9 cellular contexts compared by ENCODE assay signal in the genomic region with DNA sequence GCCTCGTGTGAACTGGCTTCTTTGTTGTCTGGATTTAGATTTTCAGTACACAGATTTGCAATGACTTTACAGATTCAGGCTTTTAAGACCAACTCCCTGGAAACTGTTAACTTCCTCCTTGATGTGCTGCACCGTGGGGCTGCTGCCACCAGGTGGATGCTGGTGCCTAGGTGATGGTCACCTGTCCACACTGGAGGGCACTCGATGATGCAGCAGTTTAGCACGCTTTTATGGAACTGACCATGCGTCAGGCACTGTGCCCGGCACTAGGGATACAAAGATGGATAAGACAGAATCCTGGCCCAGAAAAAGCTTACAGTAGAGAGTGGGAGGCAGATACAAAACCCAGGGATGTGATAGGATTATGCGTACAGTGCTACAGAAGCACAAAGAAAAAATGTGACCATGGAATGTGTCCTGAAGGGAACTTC.
DNase-seq lines count a peak whose midpoint lies in the region; ATAC-seq and TF ChIP-seq lines count a peak whose summit lies in the region.
"Had no signal": no experiment of that assay in that cellular context is flagged by ENCODE, and none has a peak within 500 bp of the region (broad histone marks: within the 10 kb centered on the region; RNA-seq: fewer than 3 reads in every experiment).

No MANE protein-coding gene starts in this region.

- no peak overlapping the region for H3K4me3 Mint-ChIP-seq in activated CD8-positive, alpha-beta T cell treated with anti-CD3 and anti-CD28 coated beads for 36 hours
- H3K4me3 Mint-ChIP-seq: IgD-negative memory B cell had no signal

- no peak overlapping the region for H3K23ac ChIP-seq in mesenchymal stem cell (ENCODE audit: low read length in 2 of 2)

- CTCF ChIA-PET in activated CD8-positive, alpha-beta T cell treated with anti-CD3 and anti-CD28 coated beads for 36 hours (lab: Charles Lee): interaction anchor here (1.1 kb wide), 1 partner anchor 17 kb away, joined by 3 read pairs; no protein-coding TSS in a partner anchor

- H3K9ac ChIP-seq in mesenchymal stem cell (ENCODE audit: low read length): no peak overlapping the region

- POLR2A ChIA-PET in activated CD8-positive, alpha-beta T cell treated with anti-CD3 and anti-CD28 coated beads for 36 hours (lab: Charles Lee): no interaction called here

- H3K9me3 Mint-ChIP-seq in activated CD8-positive, alpha-beta T cell treated with anti-CD3 and anti-CD28 coated beads for 36 hours: no peaks in the 10 kb centered on the region
- H3K9me3 Mint-ChIP-seq: IgD-negative memory B cell had no signal

- H3K4me3 ChIP-seq in GM12875 (ENCODE audit: low read depth, low read length) (no peak overlapping the region), mesenchymal stem cell (ENCODE audit: insufficient read depth in 1 of 2, low read depth in 1 of 2, low read length in 2 of 2) (no peak overlapping the region), prostate gland (no peak overlapping the region)

- H3K36me3 ChIP-seq in mesenchymal stem cell (ENCODE audit: control insufficient read depth in 1 of 2, insufficient read depth in 2 of 2, low read depth in 1 of 2, low read length in 2 of 2): no peaks in the 10 kb centered on the region
- no peaks in the 10 kb centered on the region for H3K36me3 ChIP-seq in prostate gland

- TF ChIP-seq CTCF in GM12875 (IDR thresholded peaks at IDR 0.05; ENCODE audit: borderline replicate concordance, insufficient read depth, low read depth, low read length) (peak; percentile 82), prostate gland (IDR thresholded peaks at IDR 0.05) (peak in 2 of 4 experiments; percentile 12 to 24)
- TF ChIP-seq CTCF in activated CD8-positive, alpha-beta T cell treated with anti-CD3 and anti-CD28 coated beads for 36 hours (IDR thresholded peaks at IDR 0.05): peak; percentile 56

- DNase-seq in activated CD8-positive, alpha-beta T cell treated with anti-CD3 and anti-CD28 coated beads for 36 hours: peak; percentile 42
- DNase-seq in mesenchymal stem cell (no peak), NCI-H2171 treated with DMSO at 0.1 percent for 48 hours (lab: John Stamatoyannopoulos, UW) (no peak), prostate gland (ENCODE audit: low spot score) (no peak), NCI-H1092 treated with DMSO at 0.1 percent for 48 hours (lab: John Stamatoyannopoulos, UW) (no peak)

- 72% methylated on average over 7 of the region's 7 CpGs for WGBS in mesenchymal stem cell
- WGBS in prostate gland: 68% methylated on average over 7 of the region's 7 CpGs

- no peak overlapping the region for H2AFZ ChIP-seq in mesenchymal stem cell (ENCODE audit: low read depth, low read length)

- H3K36me3 Mint-ChIP-seq in activated CD8-positive, alpha-beta T cell treated with anti-CD3 and anti-CD28 coated beads for 36 hours (ENCODE audit: low read depth): no peaks in the 10 kb centered on the region
- H3K36me3 Mint-ChIP-seq: IgD-negative memory B cell had no signal

- H3K4me2 ChIP-seq in mesenchymal stem cell (ENCODE audit: low read length, poor library complexity, severe bottlenecking): no peak overlapping the region

- no peak overlapping the region for H2AK5ac ChIP-seq in mesenchymal stem cell (ENCODE audit: low read length, severe bottlenecking)

- no peaks in the 10 kb centered on the region for H3K27me3 ChIP-seq in mesenchymal stem cell (ENCODE audit: control insufficient read depth in 1 of 2, insufficient read depth in 1 of 2, low read length in 2 of 2)
- no peaks in the 10 kb centered on the region for H3K27me3 ChIP-seq in prostate gland (replicated peaks; ENCODE audit: insufficient read depth)

- H2BK12ac ChIP-seq in mesenchymal stem cell (ENCODE audit: low read length in 2 of 2): no peak overlapping the region

- H4K91ac ChIP-seq in mesenchymal stem cell (ENCODE audit: low read length): peak overlapping the region; percentile 68

- H3K18ac ChIP-seq in mesenchymal stem cell (ENCODE audit: low read depth in 1 of 2, low read length in 2 of 2): peak overlapping the region in 1 of 2 experiments; percentile 21

- no peak overlapping the region for H3K4ac ChIP-seq in mesenchymal stem cell (ENCODE audit: low read depth in 1 of 2, low read length in 2 of 2)

- peak overlapping the region; percentile 75 for H4K8ac ChIP-seq in mesenchymal stem cell (ENCODE audit: low read length)

- H3K79me1 ChIP-seq in mesenchymal stem cell (replicated peaks; ENCODE audit: low read length, poor library complexity, severe bottlenecking): peaks cover 14% of the 10 kb centered on the region

- H3K27ac ChIP-seq in mesenchymal stem cell (ENCODE audit: low read length, poor library complexity, severe bottlenecking): no peak overlapping the region
- no peak overlapping the region for H3K27ac ChIP-seq in prostate gland

- no peak overlapping the region for H2BK5ac ChIP-seq in mesenchymal stem cell (ENCODE audit: low read depth, low read length, poor library complexity, severe bottlenecking)

- no peak overlapping the region for H2BK15ac ChIP-seq in mesenchymal stem cell (ENCODE audit: low read depth, poor library complexity, severe bottlenecking)

- H3K27ac Mint-ChIP-seq in activated CD8-positive, alpha-beta T cell treated with anti-CD3 and anti-CD28 coated beads for 36 hours: no peak overlapping the region

- peaks cover 5% of the 10 kb centered on the region for H3K27me3 Mint-ChIP-seq in activated CD8-positive, alpha-beta T cell treated with anti-CD3 and anti-CD28 coated beads for 36 hours
- H3K27me3 Mint-ChIP-seq: IgD-negative memory B cell had no signal

- intact Hi-C loops in activated CD8-positive, alpha-beta T cell treated with anti-CD3 and anti-CD28 coated beads for 36 hours (cut with micrococcal nuclease): no loop called here
- intact Hi-C loops in prostate gland (cut with DNase I): no loop called here

- no peaks in the 10 kb centered on the region for H3K4me1 Mint-ChIP-seq in activated CD8-positive, alpha-beta T cell treated with anti-CD3 and anti-CD28 coated beads for 36 hours (ENCODE audit: low read depth)

- H3K4me1 ChIP-seq in mesenchymal stem cell (ENCODE audit: control insufficient read depth, insufficient read depth, low read depth, low read length) (peaks cover 2% of the 10 kb centered on the region), prostate gland (replicated peaks) (no peaks in the 10 kb centered on the region)

- ATAC-seq in HG03354 (IDR thresholded peaks at IDR 0.05; ENCODE audit: poor library complexity, severe bottlenecking, unreplicated experiment) (peak; percentile 73), GM19023 (IDR thresholded peaks at IDR 0.05; ENCODE audit: unreplicated experiment) (no peak)
- no peak for ATAC-seq in activated CD8-positive, alpha-beta T cell treated with anti-CD3 and anti-CD28 coated beads for 36 hours

- H3K14ac ChIP-seq in mesenchymal stem cell (ENCODE audit: low read length in 2 of 2): no peak overlapping the region

- no peak for TF ChIP-seq POLR2A in prostate gland (IDR thresholded peaks at IDR 0.05)

- no peak overlapping the region for H2BK120ac ChIP-seq in mesenchymal stem cell (ENCODE audit: low read depth, low read length)

- H3K9me3 ChIP-seq in mesenchymal stem cell (ENCODE audit: control insufficient read depth, low read length): no peaks in the 10 kb centered on the region
- no peaks in the 10 kb centered on the region for H3K9me3 ChIP-seq in prostate gland
